ENCODE assay signal across 22 cellular contexts in genomic region chr11:46456269-46456668, GRCh38.
"Had no signal": no experiment of that assay in that cellular context is flagged by ENCODE, and none has a peak within 500 bp of the region (broad histone marks: within the 10 kb centered on the region; RNA-seq: fewer than 3 reads in every experiment).

No MANE protein-coding gene starts in this region.

- H3K9me3 Mint-ChIP-seq: activated CD4-positive, alpha-beta memory T cell treated with anti-CD3 and anti-CD28 coated beads, Interleukin-2, amount 10 ng/mL, durations not matched to agents 7 days and 5 days; activated naive CD8-positive, alpha-beta T cell treated with anti-CD3 and anti-CD28 coated beads, Interleukin-2, amount 50 U/mL, for 24 hours; activated T-helper 2 cell treated with anti-CD3 and anti-CD28 coated beads, Interferon-gamma antibody, Interleukin-2, Interleukin-4, amounts not matched to agents 10 μg/mL and 5 μg/mL and 100 μg/mL, durations not matched to agents 14 hours and 24 hours and 36 hours; central memory CD8-positive, alpha-beta T cell; nephron; stimulated activated naive CD8-positive, alpha-beta T cell treated with anti-CD3 and anti-CD28 coated beads, Interleukin-15, amount 100 ng/mL, for 72 hours had no signal

- H3K36me3 ChIP-seq: brain microvascular endothelial cell, colonic mucosa, gastrocnemius medialis, heart right ventricle, ovary, right lobe of liver, suprapubic skin, transverse colon, uterus had no signal

- H3K4me3 ChIP-seq: colonic mucosa, gastrocnemius medialis, heart right ventricle, ovary, right lobe of liver, suprapubic skin, transverse colon, uterus had no signal

- H3K4me1 ChIP-seq: colonic mucosa, gastrocnemius medialis, right lobe of liver, uterus had no signal

- H3K27ac ChIP-seq: brain microvascular endothelial cell, colonic mucosa, gastrocnemius medialis, heart right ventricle, ovary, right lobe of liver, suprapubic skin, transverse colon, uterus had no signal

- H3K27me3 Mint-ChIP-seq: activated CD4-positive, alpha-beta memory T cell treated with anti-CD3 and anti-CD28 coated beads, Interleukin-2, amount 10 ng/mL, durations not matched to agents 7 days and 5 days; activated CD4-positive, alpha-beta T cell treated with anti-CD3 and anti-CD28 coated beads for 36 hours; activated naive CD8-positive, alpha-beta T cell treated with anti-CD3 and anti-CD28 coated beads, Interleukin-2, amount 50 U/mL, for 24 hours; central memory CD8-positive, alpha-beta T cell; stimulated activated naive CD8-positive, alpha-beta T cell treated with anti-CD3 and anti-CD28 coated beads, Interleukin-15, amount 100 ng/mL, for 72 hours had no signal

- H3K9me3 ChIP-seq: colonic mucosa, gastrocnemius medialis, heart right ventricle, ovary, right lobe of liver, suprapubic skin, transverse colon, uterus had no signal

- H3K27me3 ChIP-seq: brain microvascular endothelial cell, colonic mucosa, gastrocnemius medialis, heart right ventricle, ovary, right lobe of liver, suprapubic skin, transverse colon, uterus had no signal

- H3K4me3 Mint-ChIP-seq: activated CD4-positive, alpha-beta memory T cell treated with anti-CD3 and anti-CD28 coated beads, Interleukin-2, amount 10 ng/mL, durations not matched to agents 7 days and 5 days; activated CD4-positive, alpha-beta T cell treated with anti-CD3 and anti-CD28 coated beads for 36 hours; activated naive CD8-positive, alpha-beta T cell treated with anti-CD3 and anti-CD28 coated beads, Interleukin-2, amount 50 U/mL, for 24 hours; central memory CD8-positive, alpha-beta T cell; nephron; stimulated activated naive CD8-positive, alpha-beta T cell treated with anti-CD3 and anti-CD28 coated beads, Interleukin-15, amount 100 ng/mL, for 72 hours had no signal

- H3K4me1 Mint-ChIP-seq: activated naive CD8-positive, alpha-beta T cell treated with anti-CD3 and anti-CD28 coated beads, Interleukin-2, amount 50 U/mL, for 24 hours had no signal

- DNase-seq: activated CD4-positive, alpha-beta memory T cell treated with anti-CD3 and anti-CD28 coated beads, Interleukin-2, amount 10 ng/mL, durations not matched to agents 7 days and 5 days; activated CD4-positive, alpha-beta T cell treated with anti-CD3 and anti-CD28 coated beads for 36 hours; activated naive CD4-positive, alpha-beta T cell treated with Interleukin-2 at 50 U/mL for 16 hours; activated naive CD8-positive, alpha-beta T cell treated with anti-CD3 and anti-CD28 coated beads, Interleukin-2, amount 50 U/mL, for 24 hours; activated T-cell treated with anti-CD3 and anti-CD28 coated beads, Interleukin-2, amount 50 U/mL, for 1 hour; brain microvascular endothelial cell; colonic mucosa; gastrocnemius medialis; heart right ventricle; mesenchymal stem cell; ovary; right lobe of liver; stimulated activated CD4-positive, alpha-beta T cell treated with anti-CD3 and anti-CD28 coated beads, Interleukin-15, amount 100 ng/mL, for 24 hours; stimulated activated CD4-positive, alpha-beta T cell treated with anti-CD3 and anti-CD28 coated beads, Interleukin-2, amount 100 ng/mL, for 48 hours; stimulated activated naive CD8-positive, alpha-beta T cell treated with anti-CD3 and anti-CD28 coated beads, Interleukin-15, amount 100 ng/mL, for 72 hours; T-helper 2 cell; transverse colon; uterus had no signal

- H3K27ac Mint-ChIP-seq: activated CD4-positive, alpha-beta memory T cell treated with anti-CD3 and anti-CD28 coated beads, Interleukin-2, amount 10 ng/mL, durations not matched to agents 7 days and 5 days; activated CD4-positive, alpha-beta T cell treated with anti-CD3 and anti-CD28 coated beads for 36 hours; activated naive CD8-positive, alpha-beta T cell treated with anti-CD3 and anti-CD28 coated beads, Interleukin-2, amount 50 U/mL, for 24 hours; activated T-helper 2 cell treated with anti-CD3 and anti-CD28 coated beads, Interferon-gamma antibody, Interleukin-2, Interleukin-4, amounts not matched to agents 10 μg/mL and 5 μg/mL and 100 μg/mL, durations not matched to agents 14 hours and 24 hours and 36 hours; nephron had no signal
